In the genomic region with DNA sequence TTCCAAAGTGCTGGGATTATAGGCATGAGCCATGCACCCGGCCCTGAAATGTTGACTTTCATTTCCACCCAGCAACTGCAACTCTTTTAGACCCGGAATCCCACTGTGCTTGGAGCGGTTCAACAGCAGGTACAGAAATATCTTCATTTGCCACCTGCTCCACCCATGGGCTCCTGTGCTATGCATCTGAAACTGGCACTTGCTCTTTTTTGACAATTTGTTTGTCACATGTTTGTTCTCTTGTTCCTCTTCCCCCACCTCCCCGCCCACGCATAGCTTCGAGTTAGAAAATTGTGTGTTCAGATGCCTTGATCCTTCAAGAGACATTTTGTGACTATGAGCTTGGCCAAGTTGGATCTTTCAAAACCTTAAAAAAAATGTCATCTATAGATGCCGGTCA, we compare ENCODE assay signal across 12 cellular contexts. TPM values are rescaled to one million over a fixed set of nuclear protein-coding genes. Genes with fewer than 3 reads are reported as not detected.
A peak's percentile ranks its signal among the peaks of the same experiment; 100 is the strongest.
DNase-seq lines count a peak whose midpoint lies in the region; ATAC-seq and TF ChIP-seq lines count a peak whose summit lies in the region.
"Had no signal": no experiment of that assay in that cellular context is flagged by ENCODE, and none has a peak within 500 bp of the region (broad histone marks: within the 10 kb centered on the region; RNA-seq: fewer than 3 reads in every experiment).

No MANE protein-coding gene starts in this region.

- H4K20me1 ChIP-seq in smooth muscle cell (ENCODE audit: low read depth), result no peaks in the 10 kb centered on the region

- H3K27me3 Mint-ChIP-seq in CD4-positive, CD25-positive, alpha-beta regulatory T cell, result no peaks in the 10 kb centered on the region
- peaks cover 11 to 24% (median 20%) of the 10 kb centered on the region in 3 donors for H3K27me3 Mint-ChIP-seq in immature natural killer cell (ENCODE audit: low read depth in 3 of 3)

- no peaks in the 10 kb centered on the region for H3K36me3 Mint-ChIP-seq in CD4-positive, CD25-positive, alpha-beta regulatory T cell
- H3K36me3 Mint-ChIP-seq in immature natural killer cell, result no peaks in the 10 kb centered on the region

- no peaks in the 10 kb centered on the region for H3K27me3 ChIP-seq in CD4-positive, CD25-positive, alpha-beta regulatory T cell (ENCODE audit: control insufficient read depth, insufficient read depth, low read length)
- no peaks in the 10 kb centered on the region for H3K27me3 ChIP-seq in RWPE2 (ENCODE audit: insufficient read depth, poor library complexity, severe bottlenecking)
- H3K27me3 ChIP-seq in smooth muscle cell (ENCODE audit: low read depth), result peaks cover 35% of the 10 kb centered on the region

- H3K36me3 ChIP-seq in CD4-positive, CD25-positive, alpha-beta regulatory T cell (ENCODE audit: control insufficient read depth, insufficient read depth, low read length), result no peaks in the 10 kb centered on the region
- no peaks in the 10 kb centered on the region for H3K36me3 ChIP-seq in RWPE2 (ENCODE audit: low read depth)
- no peaks in the 10 kb centered on the region for H3K36me3 ChIP-seq in smooth muscle cell (ENCODE audit: low read depth)
- H3K36me3 ChIP-seq: prostate gland had no signal

- no peak for TF ChIP-seq CTCF in RWPE2 (IDR thresholded peaks at IDR 0.05; ENCODE audit: poor library complexity, severe bottlenecking)
- TF ChIP-seq CTCF in coronary artery (IDR thresholded peaks at IDR 0.05), result no peak
- no peak for TF ChIP-seq CTCF in smooth muscle cell (IDR thresholded peaks at IDR 0.05; ENCODE audit: borderline replicate concordance, insufficient read depth, poor library complexity, severe bottlenecking)

- ATAC-seq in CD4-positive, CD25-positive, alpha-beta regulatory T cell (ENCODE audit: low read depth in 2 of 2), result no peak
- ATAC-seq in GM18909 (IDR thresholded peaks at IDR 0.05; ENCODE audit: poor library complexity, unreplicated experiment) (peak; percentile 29), RWPE2 (ENCODE audit: low read depth) (no peak), HG02759 (IDR thresholded peaks at IDR 0.05; ENCODE audit: unreplicated experiment) (no peak), HG03025 (IDR thresholded peaks at IDR 0.05; ENCODE audit: low FRiP score, unreplicated experiment) (no peak)

- H3K27ac Mint-ChIP-seq in CD4-positive, CD25-positive, alpha-beta regulatory T cell, result peak overlapping the region in 1 of 3 donors; percentile 49
- H3K27ac Mint-ChIP-seq in immature natural killer cell, result peak overlapping the region in 2 of 6 donors; percentile 83 to 92

- no peak overlapping the region for H3K27ac ChIP-seq in CD4-positive, CD25-positive, alpha-beta regulatory T cell (ENCODE audit: insufficient read depth, low read length, poor library complexity, severe bottlenecking)
- peak overlapping the region; percentile 42 for H3K27ac ChIP-seq in RWPE2 (ENCODE audit: poor library complexity, severe bottlenecking)
- no peak overlapping the region for H3K27ac ChIP-seq in coronary artery
- no peak overlapping the region for H3K27ac ChIP-seq in smooth muscle cell (ENCODE audit: low read depth)
- H3K27ac ChIP-seq: prostate gland, SK-N-MC had no signal

- peaks cover 29% of the 10 kb centered on the region for H3K4me1 ChIP-seq in CD4-positive, CD25-positive, alpha-beta regulatory T cell (ENCODE audit: control insufficient read depth, insufficient read depth, low read length, poor library complexity, severe bottlenecking)
- H3K4me1 ChIP-seq in RWPE2 (ENCODE audit: insufficient read depth, poor library complexity, severe bottlenecking), result peaks cover 29% of the 10 kb centered on the region
- no peaks in the 10 kb centered on the region for H3K4me1 ChIP-seq in smooth muscle cell (ENCODE audit: low read depth)
- H3K4me1 ChIP-seq: prostate gland had no signal

- H3K4me3 ChIP-seq in CD4-positive, CD25-positive, alpha-beta regulatory T cell (ENCODE audit: low read depth, low read length), result no peak overlapping the region
- no peak overlapping the region for H3K4me3 ChIP-seq in RWPE2 (ENCODE audit: severe bottlenecking)
- no peak overlapping the region for H3K4me3 ChIP-seq in coronary artery
- no peak overlapping the region for H3K4me3 ChIP-seq in smooth muscle cell
- H3K4me3 ChIP-seq: prostate gland, SK-N-MC had no signal

- 86% methylated on average over 7 of the region's 7 CpGs for WGBS in smooth muscle cell (ENCODE audit: low lambda C conversion rate)

- no peak overlapping the region for H3K4me2 ChIP-seq in smooth muscle cell

- H2AFZ ChIP-seq in smooth muscle cell (ENCODE audit: low read depth), result no peak overlapping the region

- DNase-seq in CD4-positive, CD25-positive, alpha-beta regulatory T cell, result peak in 1 of 3 donors; percentile 29
- no peak for DNase-seq in RWPE2 (ENCODE audit: low spot score)
- peak in 1 of 3 donors; percentile 44 for DNase-seq in immature natural killer cell
- no peak for DNase-seq in coronary artery (ENCODE audit: low spot score)
- DNase-seq in smooth muscle cell (lab: John Stamatoyannopoulos, UW; ENCODE audit: unreplicated experiment), result no peak
- DNase-seq: activated gamma-delta T cell, COR-L47 had no signal

- peaks cover 0 to 1% (median 0%) of the 10 kb centered on the region in 7 donors for H3K9me3 Mint-ChIP-seq in CD4-positive, CD25-positive, alpha-beta regulatory T cell
- H3K9me3 Mint-ChIP-seq in immature natural killer cell, result peaks cover 0 to 2% (median 0%) of the 10 kb centered on the region in 6 donors

- H3K79me2 ChIP-seq in smooth muscle cell (ENCODE audit: low read depth), result no peaks in the 10 kb centered on the region

- H3K9me3 ChIP-seq in CD4-positive, CD25-positive, alpha-beta regulatory T cell (ENCODE audit: control insufficient read depth in 2 of 2, low read length in 2 of 2), result no peaks in the 10 kb centered on the region
- H3K9me3 ChIP-seq in RWPE2 (ENCODE audit: severe bottlenecking), result no peaks in the 10 kb centered on the region
- no peaks in the 10 kb centered on the region for H3K9me3 ChIP-seq in smooth muscle cell (replicated peaks; ENCODE audit: low read depth)
- H3K9me3 ChIP-seq: prostate gland had no signal

- peaks cover 9 to 51% (median 33%) of the 10 kb centered on the region in 4 donors for H3K4me1 Mint-ChIP-seq in CD4-positive, CD25-positive, alpha-beta regulatory T cell
- peaks cover 13 to 27% of the 10 kb centered on the region in 2 donors for H3K4me1 Mint-ChIP-seq in immature natural killer cell

- H3K9ac ChIP-seq in smooth muscle cell (ENCODE audit: low read depth), result no peak overlapping the region

- H3F3A ChIP-seq in smooth muscle cell (ENCODE audit: low read depth), result no peaks in the 10 kb centered on the region

- peak overlapping the region; percentile 49 to 85 (median 72) for H3K4me3 Mint-ChIP-seq in CD4-positive, CD25-positive, alpha-beta regulatory T cell
- H3K4me3 Mint-ChIP-seq in immature natural killer cell, result peak overlapping the region in 4 of 5 donors; percentile 15 to 89 (median 29)

RNA-seq across cellular contexts. Expression of gene IFNLR1, which starts 2.4 kb away (rescaled TPM):
- 2.8 TPM for total RNA-seq in CD4-positive, CD25-positive, alpha-beta regulatory T cell
- 1 to 10 TPM in 1 of 4 donors, under 1 TPM in 3; 0.36 to 1.4 (median 0.59) TPM for polyA plus RNA-seq in CD4-positive, CD25-positive, alpha-beta regulatory T cell
- polyA plus RNA-seq in immature natural killer cell (under 1 TPM in 1 of 3 donors, not detected in 2; 0.42 TPM), smooth muscle cell (0.25 and 2.9 TPM in 2 replicates)
- total RNA-seq in smooth muscle cell, result 0.58 and 0.67 TPM in 2 replicates

RNA-seq across cellular contexts. Expression of gene IL22RA1, which starts 46.6 kb away (rescaled TPM):
- total RNA-seq in CD4-positive, CD25-positive, alpha-beta regulatory T cell, result not detected
- not detected for polyA plus RNA-seq in CD4-positive, CD25-positive, alpha-beta regulatory T cell
- polyA plus RNA-seq in immature natural killer cell, result not detected
- total RNA-seq in smooth muscle cell, result 0.31 and 0.40 TPM in 2 replicates
- polyA plus RNA-seq in smooth muscle cell, result 0.64 TPM in 1 of 2 replicates, not detected in the other
